17 cellular contexts compared by ENCODE assay signal in genomic region chr1:101408212-101409042, GRCh38.
DNase-seq lines count a peak whose midpoint lies in the region; ATAC-seq and TF ChIP-seq lines count a peak whose summit lies in the region.
"Had no signal": no experiment of that assay in that cellular context is flagged by ENCODE, and none has a peak within 500 bp of the region (broad histone marks: within the 10 kb centered on the region; RNA-seq: fewer than 3 reads in every experiment).

No MANE protein-coding gene starts in this region.

- H3K27me3 ChIP-seq in BLaER1 treated with 17β-estradiol and CSF1 and Interleukin-3, amounts not matched to agents 10 nM and 100 nM = no peaks in the 10 kb centered on the region
- H3K27me3 ChIP-seq in gastrocnemius medialis (no peaks in the 10 kb centered on the region), MG63 (no peaks in the 10 kb centered on the region)
- H3K27me3 ChIP-seq: colonic mucosa, foreskin keratinocyte, suprapubic skin had no signal

- TF ChIP-seq POLR2A in GM19193 (IDR thresholded peaks at IDR 0.05; ENCODE audit: extremely low read depth, insufficient read depth, insufficient read length) (peak; percentile 50), gastrocnemius medialis (IDR thresholded peaks at IDR 0.05) (no peak)

- peak; percentile 18 for ATAC-seq in HG02642 (IDR thresholded peaks at IDR 0.05; ENCODE audit: poor library complexity, unreplicated experiment)
- ATAC-seq in HG03378 (IDR thresholded peaks at IDR 0.05; ENCODE audit: unreplicated experiment) = peak; percentile 16
- ATAC-seq in gastrocnemius medialis = no peak
- ATAC-seq: foreskin keratinocyte, HCT116, left colon had no signal

- peak overlapping the region in 6 of 10 experiments; percentile 46 to 66 (median 61); a peak in 12 of 20 replicates for H3K4me3 ChIP-seq in BLaER1 treated with 17β-estradiol and CSF1 and Interleukin-3, amounts not matched to agents 10 nM and 100 nM
- no peak overlapping the region for H3K4me3 ChIP-seq in gastrocnemius medialis
- no peak overlapping the region for H3K4me3 ChIP-seq in MG63
- H3K4me3 ChIP-seq: colonic mucosa, SK-N-MC, suprapubic skin had no signal

- in situ Hi-C loops in gastrocnemius medialis (cut with MboI; ENCODE audit: low sequenced_read_pairs in 4 of 4) = no loop called here

- peaks cover 16 to 52% (median 36%) of the 10 kb centered on the region in 11 experiments; a peak in 21 of 22 replicates for H3K9me3 ChIP-seq in BLaER1 treated with 17β-estradiol and CSF1 and Interleukin-3, amounts not matched to agents 10 nM and 100 nM (replicated peaks in 1 of 11)
- no peaks in the 10 kb centered on the region for H3K9me3 ChIP-seq in gastrocnemius medialis
- H3K9me3 ChIP-seq in MG63 = no peaks in the 10 kb centered on the region
- H3K9me3 ChIP-seq: colonic mucosa, suprapubic skin had no signal

- peaks cover 0 to 51% (median 36%) of the 10 kb centered on the region in 11 experiments; a peak in 12 of 22 replicates for H3K36me3 ChIP-seq in BLaER1 treated with 17β-estradiol and CSF1 and Interleukin-3, amounts not matched to agents 10 nM and 100 nM
- H3K36me3 ChIP-seq in gastrocnemius medialis = no peaks in the 10 kb centered on the region
- H3K36me3 ChIP-seq in MG63 = no peaks in the 10 kb centered on the region
- H3K36me3 ChIP-seq: colonic mucosa, suprapubic skin had no signal

- intact Hi-C loops in gastrocnemius medialis (cut with DNase I; ENCODE audit: low total_unique reads) = no loop called here

- DNase-seq in NCI-H446 treated with DMSO at 0.1 percent for 48 hours (lab: John Stamatoyannopoulos, UW) = no peak
- DNase-seq in gastrocnemius medialis = no peak
- no peak for DNase-seq in MG63
- no peak for DNase-seq in stimulated activated naive CD4-positive, alpha-beta T cell treated with Interleukin-2 at 50 U/mL for 16 hours (lab: John Stamatoyannopoulos, UW)
- DNase-seq: activated gamma-delta T cell treated with Interleukin-2 at 50 U/mL for 16 hours, colonic mucosa, left colon, NCI-H446, occipital lobe had no signal

- peak overlapping the region in 6 of 11 experiments; percentile 55 to 82 (median 76); a peak in 11 of 22 replicates for H3K9ac ChIP-seq in BLaER1 treated with 17β-estradiol and CSF1 and Interleukin-3, amounts not matched to agents 10 nM and 100 nM

- peak overlapping the region in 8 of 11 experiments; percentile 8 to 84 (median 76); a peak in 13 of 22 replicates for H3K27ac ChIP-seq in BLaER1 treated with 17β-estradiol and CSF1 and Interleukin-3, amounts not matched to agents 10 nM and 100 nM
- no peak overlapping the region for H3K27ac ChIP-seq in gastrocnemius medialis
- H3K27ac ChIP-seq: colonic mucosa, foreskin keratinocyte, SK-N-MC, suprapubic skin had no signal

- H4K20me1 ChIP-seq in BLaER1 treated with 17β-estradiol and CSF1 and Interleukin-3, amounts not matched to agents 10 nM and 100 nM = no peaks in the 10 kb centered on the region

- peaks cover 39 to 90% (median 74%) of the 10 kb centered on the region in 10 experiments for H3K4me1 ChIP-seq in BLaER1 treated with 17β-estradiol and CSF1 and Interleukin-3, amounts not matched to agents 10 nM and 100 nM
- H3K4me1 ChIP-seq in gastrocnemius medialis = no peaks in the 10 kb centered on the region
- H3K4me1 ChIP-seq: colonic mucosa, foreskin keratinocyte, suprapubic skin had no signal

- TF ChIP-seq CTCF in gastrocnemius medialis (IDR thresholded peaks at IDR 0.05 in 4 of 5, conservative IDR thresholded peaks at IDR 0.05 in 1 of 5) = no peak

- H3K4me2 ChIP-seq in BLaER1 treated with 17β-estradiol and CSF1 and Interleukin-3, amounts not matched to agents 10 nM and 100 nM = peak overlapping the region; percentile 70 to 96 (median 83)

Comparison
In these comparisons a context has a peak if more than half of its experiments do, and no peak if none do; other contexts are left out.
1. H3K27ac ChIP-seq: peak in BLaER1 treated with 17β-estradiol and CSF1 and Interleukin-3, amounts not matched to agents 10 nM and 100 nM (8 of 11); none in gastrocnemius medialis (0 of 4).
2. H3K4me3 ChIP-seq: peak in BLaER1 treated with 17β-estradiol and CSF1 and Interleukin-3, amounts not matched to agents 10 nM and 100 nM (6 of 10); none in gastrocnemius medialis (0 of 4) and MG63 (single experiment).
3. ATAC-seq: peak in HG02642 (single experiment) and HG03378 (single experiment); none in gastrocnemius medialis (0 of 2).